Comparison of ENCODE assay signal across 1 cellular context in the genomic region with DNA sequence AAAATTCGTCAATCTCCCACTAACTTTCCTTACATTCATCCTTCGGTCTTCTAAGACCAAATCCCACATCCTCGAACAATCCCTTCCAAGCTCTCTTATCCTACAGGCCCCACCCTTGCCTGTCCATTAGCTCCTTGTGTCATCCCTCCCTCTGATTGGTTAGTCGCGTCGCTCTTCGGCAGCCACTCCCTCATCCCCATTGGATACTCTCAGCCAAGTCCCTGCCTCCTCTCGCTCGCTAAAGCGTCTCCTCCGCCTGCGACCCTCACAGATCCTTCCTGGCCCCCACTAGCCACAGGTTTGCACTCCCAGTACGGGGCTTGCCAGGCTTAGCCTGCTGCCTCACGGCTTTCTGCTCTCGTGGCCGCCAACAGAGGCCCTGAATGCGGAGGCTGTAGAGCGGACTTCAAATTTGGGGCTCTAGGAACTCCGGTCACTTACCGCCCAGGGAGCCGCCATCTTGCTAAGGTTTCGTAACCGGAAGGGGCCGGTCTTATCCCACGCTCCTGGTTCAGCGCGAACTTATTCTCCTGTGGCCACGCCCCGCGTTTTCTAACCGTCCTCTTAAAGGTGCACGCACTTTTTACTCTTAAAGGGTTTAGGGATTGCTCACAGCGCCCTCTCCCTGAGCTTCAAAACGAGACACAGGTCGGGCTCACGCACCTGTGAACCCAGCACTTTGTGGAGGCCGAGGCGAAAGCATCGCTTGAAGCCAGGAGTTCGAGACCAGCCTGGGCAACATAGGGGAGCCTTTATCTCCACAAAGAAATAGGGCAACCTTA.
A peak's percentile ranks its signal among the peaks of the same experiment; 100 is the strongest.
TF ChIP-seq lines count a peak whose summit lies in the region.

A gene (minus strand): TSS at position 472 of the 782 bp plus-strand sequence. CDS start 13 bp downstream, at position 459.

TF ChIP-seq in K562, 482 proteins besides CTCF, POLR2A, EP300 and RAD21 (continued from another document and continues in another):
- TF ChIP-seq, protein P1, sequence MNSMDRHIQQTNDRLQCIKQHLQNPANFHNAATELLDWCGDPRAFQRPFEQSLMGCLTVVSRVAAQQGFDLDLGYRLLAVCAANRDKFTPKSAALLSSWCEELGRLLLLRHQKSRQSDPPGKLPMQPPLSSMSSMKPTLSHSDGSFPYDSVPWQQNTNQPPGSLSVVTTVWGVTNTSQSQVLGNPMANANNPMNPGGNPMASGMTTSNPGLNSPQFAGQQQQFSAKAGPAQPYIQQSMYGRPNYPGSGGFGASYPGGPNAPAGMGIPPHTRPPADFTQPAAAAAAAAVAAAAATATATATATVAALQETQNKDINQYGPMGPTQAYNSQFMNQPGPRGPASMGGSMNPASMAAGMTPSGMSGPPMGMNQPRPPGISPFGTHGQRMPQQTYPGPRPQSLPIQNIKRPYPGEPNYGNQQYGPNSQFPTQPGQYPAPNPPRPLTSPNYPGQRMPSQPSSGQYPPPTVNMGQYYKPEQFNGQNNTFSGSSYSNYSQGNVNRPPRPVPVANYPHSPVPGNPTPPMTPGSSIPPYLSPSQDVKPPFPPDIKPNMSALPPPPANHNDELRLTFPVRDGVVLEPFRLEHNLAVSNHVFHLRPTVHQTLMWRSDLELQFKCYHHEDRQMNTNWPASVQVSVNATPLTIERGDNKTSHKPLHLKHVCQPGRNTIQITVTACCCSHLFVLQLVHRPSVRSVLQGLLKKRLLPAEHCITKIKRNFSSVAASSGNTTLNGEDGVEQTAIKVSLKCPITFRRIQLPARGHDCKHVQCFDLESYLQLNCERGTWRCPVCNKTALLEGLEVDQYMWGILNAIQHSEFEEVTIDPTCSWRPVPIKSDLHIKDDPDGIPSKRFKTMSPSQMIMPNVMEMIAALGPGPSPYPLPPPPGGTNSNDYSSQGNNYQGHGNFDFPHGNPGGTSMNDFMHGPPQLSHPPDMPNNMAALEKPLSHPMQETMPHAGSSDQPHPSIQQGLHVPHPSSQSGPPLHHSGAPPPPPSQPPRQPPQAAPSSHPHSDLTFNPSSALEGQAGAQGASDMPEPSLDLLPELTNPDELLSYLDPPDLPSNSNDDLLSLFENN (IDR thresholded peaks at IDR 0.05; ENCODE audit: low read depth in 2 of 2, low read length in 2 of 2): 0 out of 4 replicates have a peak, but pooled peaks of 1 of the 2 experiments have one; percentile 30
- TF ChIP-seq CXXC5 (CRISPR knock-in tag; IDR thresholded peaks at IDR 0.05) (peak; percentile 83), ZNF431 (CRISPR knock-in tag; IDR thresholded peaks at IDR 0.05) (no peak), ZC3H11A (IDR thresholded peaks at IDR 0.05; ENCODE audit: low read depth, low read length) (no peak), NFE2 (IDR thresholded peaks at IDR 0.05; ENCODE audit: low read depth) (no peak), MAFG (tag; conservative IDR thresholded peaks at IDR 0.05) (no peak), THRAP3 (IDR thresholded peaks at IDR 0.05; ENCODE audit: borderline replicate concordance) (no peak), HDAC3 (IDR thresholded peaks at IDR 0.05; ENCODE audit: borderline replicate concordance, partially characterized antibody) (no peak), DPF2 (IDR thresholded peaks at IDR 0.05) (0 out of 2 replicates have a peak, but pooled peaks have one; percentile 33), HMG20A (CRISPR knock-in tag; conservative IDR thresholded peaks at IDR 0.05) (no peak), MCM2 (IDR thresholded peaks at IDR 0.05; ENCODE audit: low read depth) (no peak), ZNF444 (CRISPR knock-in tag; IDR thresholded peaks at IDR 0.05) (no peak), CREBBP (IDR thresholded peaks at IDR 0.05; ENCODE audit: low read depth, low read length) (no peak), KLF10 (CRISPR knock-in tag; IDR thresholded peaks at IDR 0.05) (no peak), NR2C2 (CRISPR knock-in tag; IDR thresholded peaks at IDR 0.05) (no peak), NR2C2 (tag; IDR thresholded peaks at IDR 0.05) (peak; percentile 75; the same call in 1 of the 2 replicates), ZNF584 (CRISPR knock-in tag; IDR thresholded peaks at IDR 0.05; ENCODE audit: low read depth) (no peak), PTTG1 (tag; IDR thresholded peaks at IDR 0.05; ENCODE audit: low read depth) (no peak), HNRNPL (IDR thresholded peaks at IDR 0.05; ENCODE audit: low read depth, low read length) (no peak), ZNF696 (CRISPR knock-in tag; conservative IDR thresholded peaks at IDR 0.05) (no peak), ZNF133 (CRISPR knock-in tag; IDR thresholded peaks at IDR 0.05) (no peak), TFAM (CRISPR knock-in tag; conservative IDR thresholded peaks at IDR 0.05) (no peak), POLR3G (IDR thresholded peaks at IDR 0.05; ENCODE audit: extremely low read depth, insufficient read length, insufficient replicate concordance) (no peak), SRSF7 (optimal IDR thresholded peaks at IDR 0.05; ENCODE audit: low read depth, low read length) (no peak), YY1 (IDR thresholded peaks at IDR 0.05; ENCODE audit: borderline replicate concordance in 1 of 3, control insufficient read depth in 1 of 3, extremely low read depth in 1 of 3, insufficient read depth in 3 of 3, insufficient read length in 1 of 3, insufficient replicate concordance in 2 of 3, low read depth in 1 of 3, low read length in 2 of 3) (peak; percentile 87 to 99 (median 96)), FOXK2 (conservative IDR thresholded peaks at IDR 0.05 in 1 of 2, IDR thresholded peaks at IDR 0.05 in 1 of 2; ENCODE audit: low read depth in 2 of 2) (peak; percentile 19 to 40; a peak in 1 of 4 replicates), EGR1 (conservative IDR thresholded peaks at IDR 0.05) (peak; percentile 64), ZNF583 (CRISPR knock-in tag; IDR thresholded peaks at IDR 0.05) (no peak), BHLHE40 (IDR thresholded peaks at IDR 0.05; ENCODE audit: low read length) (no peak; the same call in 1 of the 2 replicates), CHD2 (IDR thresholded peaks at IDR 0.05; ENCODE audit: low read depth, low read length) (peak; percentile 45; the same call in 1 of the 2 replicates), SMARCA5 (IDR thresholded peaks at IDR 0.05) (no peak), GATAD2B (IDR thresholded peaks at IDR 0.05; ENCODE audit: borderline replicate concordance) (no peak), NR4A1 (CRISPR knock-in tag; IDR thresholded peaks at IDR 0.05) (no peak), NR4A1 (tag; IDR thresholded peaks at IDR 0.05) (no peak), CCNT2 (IDR thresholded peaks at IDR 0.05; ENCODE audit: borderline replicate concordance, extremely low read depth, insufficient read length, low read depth, low read length) (no peak), ZFP30 (CRISPR knock-in tag; IDR thresholded peaks at IDR 0.05; ENCODE audit: borderline replicate concordance) (no peak), CHD4 (IDR thresholded peaks at IDR 0.05; ENCODE audit: insufficient read depth, insufficient replicate concordance, low read depth, low read length, poor library complexity, severe bottlenecking) (no peak), ZFPM2 (CRISPR knock-in tag; IDR thresholded peaks at IDR 0.05) (no peak), RNF2 (IDR thresholded peaks at IDR 0.05) (peak; percentile 49; the same call in 1 of the 2 replicates), MED1 (CRISPR knock-in tag; IDR thresholded peaks at IDR 0.05; ENCODE audit: borderline replicate concordance) (no peak), SRSF1 (IDR thresholded peaks at IDR 0.05; ENCODE audit: low read depth, low read length) (no peak), NFIC (IDR thresholded peaks at IDR 0.05) (peak; percentile 25; the same call in 1 of the 2 replicates), HDAC1 (IDR thresholded peaks at IDR 0.05) (peak in 1 of 2 experiments; percentile 96; a peak in 2 of 4 replicates), ZNF695 (CRISPR knock-in tag; IDR thresholded peaks at IDR 0.05) (no peak), RBM25 (IDR thresholded peaks at IDR 0.05; ENCODE audit: low read depth, low read length, severe bottlenecking) (no peak)
- TF ChIP-seq, protein P2, sequence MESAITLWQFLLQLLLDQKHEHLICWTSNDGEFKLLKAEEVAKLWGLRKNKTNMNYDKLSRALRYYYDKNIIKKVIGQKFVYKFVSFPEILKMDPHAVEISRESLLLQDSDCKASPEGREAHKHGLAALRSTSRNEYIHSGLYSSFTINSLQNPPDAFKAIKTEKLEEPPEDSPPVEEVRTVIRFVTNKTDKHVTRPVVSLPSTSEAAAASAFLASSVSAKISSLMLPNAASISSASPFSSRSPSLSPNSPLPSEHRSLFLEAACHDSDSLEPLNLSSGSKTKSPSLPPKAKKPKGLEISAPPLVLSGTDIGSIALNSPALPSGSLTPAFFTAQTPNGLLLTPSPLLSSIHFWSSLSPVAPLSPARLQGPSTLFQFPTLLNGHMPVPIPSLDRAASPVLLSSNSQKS (CRISPR knock-in tag; IDR thresholded peaks at IDR 0.05): no peak
- TF ChIP-seq, protein P3, sequence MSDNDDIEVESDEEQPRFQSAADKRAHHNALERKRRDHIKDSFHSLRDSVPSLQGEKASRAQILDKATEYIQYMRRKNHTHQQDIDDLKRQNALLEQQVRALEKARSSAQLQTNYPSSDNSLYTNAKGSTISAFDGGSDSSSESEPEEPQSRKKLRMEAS (CRISPR knock-in tag; IDR thresholded peaks at IDR 0.05): peak; percentile 56; the same call in 1 of the 2 replicates
- TF ChIP-seq, protein P4, sequence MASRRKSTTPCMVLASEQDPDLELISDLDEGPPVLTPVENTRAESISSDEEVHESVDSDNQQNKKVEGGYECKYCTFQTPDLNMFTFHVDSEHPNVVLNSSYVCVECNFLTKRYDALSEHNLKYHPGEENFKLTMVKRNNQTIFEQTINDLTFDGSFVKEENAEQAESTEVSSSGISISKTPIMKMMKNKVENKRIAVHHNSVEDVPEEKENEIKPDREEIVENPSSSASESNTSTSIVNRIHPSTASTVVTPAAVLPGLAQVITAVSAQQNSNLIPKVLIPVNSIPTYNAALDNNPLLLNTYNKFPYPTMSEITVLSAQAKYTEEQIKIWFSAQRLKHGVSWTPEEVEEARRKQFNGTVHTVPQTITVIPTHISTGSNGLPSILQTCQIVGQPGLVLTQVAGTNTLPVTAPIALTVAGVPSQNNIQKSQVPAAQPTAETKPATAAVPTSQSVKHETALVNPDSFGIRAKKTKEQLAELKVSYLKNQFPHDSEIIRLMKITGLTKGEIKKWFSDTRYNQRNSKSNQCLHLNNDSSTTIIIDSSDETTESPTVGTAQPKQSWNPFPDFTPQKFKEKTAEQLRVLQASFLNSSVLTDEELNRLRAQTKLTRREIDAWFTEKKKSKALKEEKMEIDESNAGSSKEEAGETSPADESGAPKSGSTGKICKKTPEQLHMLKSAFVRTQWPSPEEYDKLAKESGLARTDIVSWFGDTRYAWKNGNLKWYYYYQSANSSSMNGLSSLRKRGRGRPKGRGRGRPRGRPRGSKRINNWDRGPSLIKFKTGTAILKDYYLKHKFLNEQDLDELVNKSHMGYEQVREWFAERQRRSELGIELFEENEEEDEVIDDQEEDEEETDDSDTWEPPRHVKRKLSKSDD (conservative IDR thresholded peaks at IDR 0.05; ENCODE audit: low read length): no peak
- TF ChIP-seq, protein P5, sequence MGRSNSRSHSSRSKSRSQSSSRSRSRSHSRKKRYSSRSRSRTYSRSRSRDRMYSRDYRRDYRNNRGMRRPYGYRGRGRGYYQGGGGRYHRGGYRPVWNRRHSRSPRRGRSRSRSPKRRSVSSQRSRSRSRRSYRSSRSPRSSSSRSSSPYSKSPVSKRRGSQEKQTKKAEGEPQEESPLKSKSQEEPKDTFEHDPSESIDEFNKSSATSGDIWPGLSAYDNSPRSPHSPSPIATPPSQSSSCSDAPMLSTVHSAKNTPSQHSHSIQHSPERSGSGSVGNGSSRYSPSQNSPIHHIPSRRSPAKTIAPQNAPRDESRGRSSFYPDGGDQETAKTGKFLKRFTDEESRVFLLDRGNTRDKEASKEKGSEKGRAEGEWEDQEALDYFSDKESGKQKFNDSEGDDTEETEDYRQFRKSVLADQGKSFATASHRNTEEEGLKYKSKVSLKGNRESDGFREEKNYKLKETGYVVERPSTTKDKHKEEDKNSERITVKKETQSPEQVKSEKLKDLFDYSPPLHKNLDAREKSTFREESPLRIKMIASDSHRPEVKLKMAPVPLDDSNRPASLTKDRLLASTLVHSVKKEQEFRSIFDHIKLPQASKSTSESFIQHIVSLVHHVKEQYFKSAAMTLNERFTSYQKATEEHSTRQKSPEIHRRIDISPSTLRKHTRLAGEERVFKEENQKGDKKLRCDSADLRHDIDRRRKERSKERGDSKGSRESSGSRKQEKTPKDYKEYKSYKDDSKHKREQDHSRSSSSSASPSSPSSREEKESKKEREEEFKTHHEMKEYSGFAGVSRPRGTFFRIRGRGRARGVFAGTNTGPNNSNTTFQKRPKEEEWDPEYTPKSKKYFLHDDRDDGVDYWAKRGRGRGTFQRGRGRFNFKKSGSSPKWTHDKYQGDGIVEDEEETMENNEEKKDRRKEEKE (IDR thresholded peaks at IDR 0.05; ENCODE audit: borderline replicate concordance in 1 of 2, control insufficient read depth in 1 of 2, low read depth in 2 of 2, low read length in 1 of 2): no peak
- TF ChIP-seq, protein P6, sequence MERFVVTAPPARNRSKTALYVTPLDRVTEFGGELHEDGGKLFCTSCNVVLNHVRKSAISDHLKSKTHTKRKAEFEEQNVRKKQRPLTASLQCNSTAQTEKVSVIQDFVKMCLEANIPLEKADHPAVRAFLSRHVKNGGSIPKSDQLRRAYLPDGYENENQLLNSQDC (CRISPR knock-in tag; IDR thresholded peaks at IDR 0.05): no peak
- TF ChIP-seq, protein P7, sequence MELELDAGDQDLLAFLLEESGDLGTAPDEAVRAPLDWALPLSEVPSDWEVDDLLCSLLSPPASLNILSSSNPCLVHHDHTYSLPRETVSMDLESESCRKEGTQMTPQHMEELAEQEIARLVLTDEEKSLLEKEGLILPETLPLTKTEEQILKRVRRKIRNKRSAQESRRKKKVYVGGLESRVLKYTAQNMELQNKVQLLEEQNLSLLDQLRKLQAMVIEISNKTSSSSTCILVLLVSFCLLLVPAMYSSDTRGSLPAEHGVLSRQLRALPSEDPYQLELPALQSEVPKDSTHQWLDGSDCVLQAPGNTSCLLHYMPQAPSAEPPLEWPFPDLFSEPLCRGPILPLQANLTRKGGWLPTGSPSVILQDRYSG (tag; conservative IDR thresholded peaks at IDR 0.05; ENCODE audit: low read depth): no peak
- TF ChIP-seq, protein P8, sequence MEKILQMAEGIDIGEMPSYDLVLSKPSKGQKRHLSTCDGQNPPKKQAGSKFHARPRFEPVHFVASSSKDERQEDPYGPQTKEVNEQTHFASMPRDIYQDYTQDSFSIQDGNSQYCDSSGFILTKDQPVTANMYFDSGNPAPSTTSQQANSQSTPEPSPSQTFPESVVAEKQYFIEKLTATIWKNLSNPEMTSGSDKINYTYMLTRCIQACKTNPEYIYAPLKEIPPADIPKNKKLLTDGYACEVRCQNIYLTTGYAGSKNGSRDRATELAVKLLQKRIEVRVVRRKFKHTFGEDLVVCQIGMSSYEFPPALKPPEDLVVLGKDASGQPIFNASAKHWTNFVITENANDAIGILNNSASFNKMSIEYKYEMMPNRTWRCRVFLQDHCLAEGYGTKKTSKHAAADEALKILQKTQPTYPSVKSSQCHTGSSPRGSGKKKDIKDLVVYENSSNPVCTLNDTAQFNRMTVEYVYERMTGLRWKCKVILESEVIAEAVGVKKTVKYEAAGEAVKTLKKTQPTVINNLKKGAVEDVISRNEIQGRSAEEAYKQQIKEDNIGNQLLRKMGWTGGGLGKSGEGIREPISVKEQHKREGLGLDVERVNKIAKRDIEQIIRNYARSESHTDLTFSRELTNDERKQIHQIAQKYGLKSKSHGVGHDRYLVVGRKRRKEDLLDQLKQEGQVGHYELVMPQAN (IDR thresholded peaks at IDR 0.05; ENCODE audit: borderline replicate concordance): peak; percentile 94; the same call in 1 of the 2 replicates
